ENCODE assay signal across 13 cellular contexts in genomic region chr18:48320639-48320945, GRCh38.
"Had no signal": no experiment of that assay in that cellular context is flagged by ENCODE, and none has a peak within 500 bp of the region (broad histone marks: within the 10 kb centered on the region; RNA-seq: fewer than 3 reads in every experiment).

No MANE protein-coding gene starts in this region.

- ATAC-seq: activated T-cell treated with anti-CD3 and anti-CD28 coated beads, Interleukin-2, amount 50 U/mL, for 72 hours; lower lobe of right lung; right cardiac atrium; stimulated activated memory B cell treated with anti-CD40 and anti-IgM and Interleukin-4, amounts not matched to agents 10 μg/mL and 1 μg/mL and 100 μg/mL, for 72 hours had no signal

- H3K9me3 ChIP-seq: lower lobe of right lung, ovary, tibial nerve had no signal

- H3K27me3 ChIP-seq: ovary, tibial nerve had no signal

- H3K27ac ChIP-seq: lower lobe of right lung, ovary had no signal

- H3K4me3 ChIP-seq: lower lobe of right lung, ovary, tibial nerve had no signal

- DNase-seq: activated CD4-positive, alpha-beta memory T cell treated with anti-CD3 and anti-CD28 coated beads, Interleukin-2, amount 10 ng/mL, durations not matched to agents 7 days and 5 days; activated CD4-positive, alpha-beta T cell treated with anti-CD3 and anti-CD28 coated beads for 1 hour; activated gamma-delta T cell treated with Interleukin-2 at 50 U/mL for 16 hours; activated naive CD8-positive, alpha-beta T cell treated with anti-CD3 and anti-CD28 coated beads, Interleukin-2, amount 10 ng/mL, durations not matched to agents 7 days and 5 days; activated T-cell treated with anti-CD3 and anti-CD28 coated beads, Interleukin-2, amount 50 U/mL, for 72 hours; anterior cingulate cortex; hypothalamus; lower lobe of right lung; ovary; right cardiac atrium; stimulated activated CD4-positive, alpha-beta T cell treated with anti-CD3 and anti-CD28 coated beads, Interleukin-1b, Interleukin-23, amount 100 ng/mL, for 48 hours had no signal

- H3K36me3 ChIP-seq: lower lobe of right lung, ovary, tibial nerve had no signal
